ENCODE assay signal across 13 cellular contexts in the genomic region with DNA sequence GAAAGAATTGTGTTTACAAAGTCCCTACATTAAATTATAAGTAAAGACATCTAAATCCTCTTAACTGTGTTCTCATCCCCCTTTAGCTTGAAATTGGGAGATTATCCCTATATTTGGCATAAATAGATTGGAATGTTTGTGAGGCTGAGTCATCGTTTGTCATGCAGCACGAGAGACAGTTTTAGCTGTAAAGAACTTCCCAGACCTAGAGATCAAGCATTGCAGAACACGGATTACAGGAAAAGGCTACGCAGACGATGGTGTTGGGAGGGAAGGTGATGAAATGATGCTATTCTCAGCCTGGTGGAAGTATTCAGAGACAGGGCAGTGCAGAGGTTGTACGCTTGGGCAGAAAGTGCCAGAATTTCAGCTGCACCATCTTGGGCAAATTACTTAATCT.
DNase-seq lines count a peak whose midpoint lies in the region; ATAC-seq and TF ChIP-seq lines count a peak whose summit lies in the region.
"Had no signal": no experiment of that assay in that cellular context is flagged by ENCODE, and none has a peak within 500 bp of the region (broad histone marks: within the 10 kb centered on the region; RNA-seq: fewer than 3 reads in every experiment).

No MANE protein-coding gene starts in this region.

- ATAC-seq in SK-N-SH treated with all-trans-retinoic acid at 6 μM for 48 hours (peak; percentile 96), HG02642 (IDR thresholded peaks at IDR 0.05; ENCODE audit: poor library complexity, unreplicated experiment) (no peak), HG03196 (IDR thresholded peaks at IDR 0.05; ENCODE audit: unreplicated experiment) (no peak)
- ATAC-seq: psoas muscle had no signal

- peaks cover 8% of the 10 kb centered on the region for H3K4me1 ChIP-seq in skeletal muscle satellite cell (ENCODE audit: control insufficient read depth, insufficient read depth, low read length)
- H3K4me1 ChIP-seq: psoas muscle had no signal

- peak overlapping the region; percentile 41 for H3K4me2 ChIP-seq in skeletal muscle satellite cell (ENCODE audit: low read length)

- DNase-seq in GOT3 (lab: John Stamatoyannopoulos, UW) (peak; percentile 77), foreskin fibroblast (peak; percentile 94 to 95), NCI-H526 treated with DMSO at 0.1 percent for 48 hours (lab: John Stamatoyannopoulos, UW) (no peak)
- DNase-seq: activated T-cell treated with anti-CD3 and anti-CD28 coated beads, Interleukin-2, amount 50 U/mL, for 48 hours; glutamatergic neuron; NCI-H1048; psoas muscle; stimulated activated naive CD4-positive, alpha-beta T cell treated with Interleukin-2 at 50 U/mL for 16 hours had no signal

- H3K4me3 ChIP-seq in foreskin fibroblast (ENCODE audit: low read depth in 1 of 2, low read length in 2 of 2) (no peak overlapping the region), skeletal muscle satellite cell (ENCODE audit: low read length) (no peak overlapping the region)
- H3K4me3 ChIP-seq: psoas muscle, SK-N-MC had no signal

- TF ChIP-seq CTCF in foreskin fibroblast (IDR thresholded peaks at IDR 0.05; ENCODE audit: low read depth, low read length), result no peak

- H3K9ac ChIP-seq in skeletal muscle satellite cell (ENCODE audit: low read depth, low read length), result no peak overlapping the region

- H3K36me3 ChIP-seq in skeletal muscle satellite cell (ENCODE audit: insufficient read depth, low read length), result no peaks in the 10 kb centered on the region

- no peaks in the 10 kb centered on the region for H3K27me3 ChIP-seq in skeletal muscle satellite cell (ENCODE audit: control insufficient read depth, insufficient read depth, low read length)

- no peaks in the 10 kb centered on the region for H3K9me3 ChIP-seq in skeletal muscle satellite cell (replicated peaks; ENCODE audit: low read length)
- H3K9me3 ChIP-seq: psoas muscle had no signal

TF ChIP-seq in SK-N-SH treated with all-trans-retinoic acid at 6 μM for 48 hours, 23 proteins besides CTCF, POLR2A, EP300 and RAD21 (continues in another document):
- TF ChIP-seq PPARA (CRISPR knock-in tag; IDR thresholded peaks at IDR 0.05; ENCODE audit: borderline replicate concordance) (no peak), ZNF565 (CRISPR knock-in tag; conservative IDR thresholded peaks at IDR 0.05; ENCODE audit: low read depth) (no peak), RARB (CRISPR knock-in tag; IDR thresholded peaks at IDR 0.05) (no peak), ISL1 (CRISPR knock-in tag; IDR thresholded peaks at IDR 0.05) (peak; percentile 53), CSDC2 (CRISPR knock-in tag; IDR thresholded peaks at IDR 0.05) (no peak), OSR1 (CRISPR knock-in tag; IDR thresholded peaks at IDR 0.05) (no peak), TOX (CRISPR knock-in tag; IDR thresholded peaks at IDR 0.05; ENCODE audit: borderline replicate concordance) (no peak; the same call in 1 of the 2 replicates), BACH2 (CRISPR knock-in tag; IDR thresholded peaks at IDR 0.05; ENCODE audit: borderline replicate concordance) (no peak), ARNTL (CRISPR knock-in tag; IDR thresholded peaks at IDR 0.05; ENCODE audit: borderline replicate concordance, low read depth) (no peak), ZC3H10 (CRISPR knock-in tag; IDR thresholded peaks at IDR 0.05) (no peak), ZFP3 (CRISPR knock-in tag; IDR thresholded peaks at IDR 0.05) (0 out of 2 replicates have a peak, but pooled peaks have one; percentile 43), PATZ1 (CRISPR knock-in tag; IDR thresholded peaks at IDR 0.05; ENCODE audit: borderline replicate concordance) (no peak), ZNF70 (CRISPR knock-in tag; IDR thresholded peaks at IDR 0.05) (no peak), ZNF8 (CRISPR knock-in tag; IDR thresholded peaks at IDR 0.05) (no peak), ESRRG (CRISPR knock-in tag; IDR thresholded peaks at IDR 0.05) (no peak), GLIS3 (CRISPR knock-in tag; IDR thresholded peaks at IDR 0.05) (no peak), POU6F1 (CRISPR knock-in tag; IDR thresholded peaks at IDR 0.05; ENCODE audit: borderline replicate concordance, low read depth) (no peak), ZFP30 (CRISPR knock-in tag; IDR thresholded peaks at IDR 0.05) (no peak), TCF4 (CRISPR knock-in tag; IDR thresholded peaks at IDR 0.05; ENCODE audit: borderline replicate concordance) (no peak)
- TF ChIP-seq, protein P1, sequence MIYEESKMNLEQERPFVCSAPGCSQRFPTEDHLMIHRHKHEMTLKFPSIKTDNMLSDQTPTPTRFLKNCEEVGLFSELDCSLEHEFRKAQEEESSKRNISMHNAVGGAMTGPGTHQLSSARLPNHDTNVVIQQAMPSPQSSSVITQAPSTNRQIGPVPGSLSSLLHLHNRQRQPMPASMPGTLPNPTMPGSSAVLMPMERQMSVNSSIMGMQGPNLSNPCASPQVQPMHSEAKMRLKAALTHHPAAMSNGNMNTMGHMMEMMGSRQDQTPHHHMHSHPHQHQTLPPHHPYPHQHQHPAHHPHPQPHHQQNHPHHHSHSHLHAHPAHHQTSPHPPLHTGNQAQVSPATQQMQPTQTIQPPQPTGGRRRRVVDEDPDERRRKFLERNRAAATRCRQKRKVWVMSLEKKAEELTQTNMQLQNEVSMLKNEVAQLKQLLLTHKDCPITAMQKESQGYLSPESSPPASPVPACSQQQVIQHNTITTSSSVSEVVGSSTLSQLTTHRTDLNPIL (CRISPR knock-in tag; IDR thresholded peaks at IDR 0.05; ENCODE audit: low read depth), result peak; percentile 72; the same call in 1 of the 2 replicates
- TF ChIP-seq, protein P2, sequence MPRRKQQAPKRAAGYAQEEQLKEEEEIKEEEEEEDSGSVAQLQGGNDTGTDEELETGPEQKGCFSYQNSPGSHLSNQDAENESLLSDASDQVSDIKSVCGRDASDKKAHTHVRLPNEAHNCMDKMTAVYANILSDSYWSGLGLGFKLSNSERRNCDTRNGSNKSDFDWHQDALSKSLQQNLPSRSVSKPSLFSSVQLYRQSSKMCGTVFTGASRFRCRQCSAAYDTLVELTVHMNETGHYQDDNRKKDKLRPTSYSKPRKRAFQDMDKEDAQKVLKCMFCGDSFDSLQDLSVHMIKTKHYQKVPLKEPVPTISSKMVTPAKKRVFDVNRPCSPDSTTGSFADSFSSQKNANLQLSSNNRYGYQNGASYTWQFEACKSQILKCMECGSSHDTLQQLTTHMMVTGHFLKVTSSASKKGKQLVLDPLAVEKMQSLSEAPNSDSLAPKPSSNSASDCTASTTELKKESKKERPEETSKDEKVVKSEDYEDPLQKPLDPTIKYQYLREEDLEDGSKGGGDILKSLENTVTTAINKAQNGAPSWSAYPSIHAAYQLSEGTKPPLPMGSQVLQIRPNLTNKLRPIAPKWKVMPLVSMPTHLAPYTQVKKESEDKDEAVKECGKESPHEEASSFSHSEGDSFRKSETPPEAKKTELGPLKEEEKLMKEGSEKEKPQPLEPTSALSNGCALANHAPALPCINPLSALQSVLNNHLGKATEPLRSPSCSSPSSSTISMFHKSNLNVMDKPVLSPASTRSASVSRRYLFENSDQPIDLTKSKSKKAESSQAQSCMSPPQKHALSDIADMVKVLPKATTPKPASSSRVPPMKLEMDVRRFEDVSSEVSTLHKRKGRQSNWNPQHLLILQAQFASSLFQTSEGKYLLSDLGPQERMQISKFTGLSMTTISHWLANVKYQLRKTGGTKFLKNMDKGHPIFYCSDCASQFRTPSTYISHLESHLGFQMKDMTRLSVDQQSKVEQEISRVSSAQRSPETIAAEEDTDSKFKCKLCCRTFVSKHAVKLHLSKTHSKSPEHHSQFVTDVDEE (CRISPR knock-in tag; IDR thresholded peaks at IDR 0.05), result no peak
- TF ChIP-seq, protein P3, sequence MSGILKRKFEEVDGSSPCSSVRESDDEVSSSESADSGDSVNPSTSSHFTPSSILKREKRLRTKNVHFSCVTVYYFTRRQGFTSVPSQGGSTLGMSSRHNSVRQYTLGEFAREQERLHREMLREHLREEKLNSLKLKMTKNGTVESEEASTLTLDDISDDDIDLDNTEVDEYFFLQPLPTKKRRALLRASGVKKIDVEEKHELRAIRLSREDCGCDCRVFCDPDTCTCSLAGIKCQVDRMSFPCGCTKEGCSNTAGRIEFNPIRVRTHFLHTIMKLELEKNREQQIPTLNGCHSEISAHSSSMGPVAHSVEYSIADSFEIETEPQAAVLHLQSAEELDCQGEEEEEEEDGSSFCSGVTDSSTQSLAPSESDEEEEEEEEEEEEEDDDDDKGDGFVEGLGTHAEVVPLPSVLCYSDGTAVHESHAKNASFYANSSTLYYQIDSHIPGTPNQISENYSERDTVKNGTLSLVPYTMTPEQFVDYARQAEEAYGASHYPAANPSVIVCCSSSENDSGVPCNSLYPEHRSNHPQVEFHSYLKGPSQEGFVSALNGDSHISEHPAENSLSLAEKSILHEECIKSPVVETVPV (CRISPR knock-in tag; IDR thresholded peaks at IDR 0.05), result no peak
